8 cellular contexts compared by ENCODE assay signal in the genomic region with DNA sequence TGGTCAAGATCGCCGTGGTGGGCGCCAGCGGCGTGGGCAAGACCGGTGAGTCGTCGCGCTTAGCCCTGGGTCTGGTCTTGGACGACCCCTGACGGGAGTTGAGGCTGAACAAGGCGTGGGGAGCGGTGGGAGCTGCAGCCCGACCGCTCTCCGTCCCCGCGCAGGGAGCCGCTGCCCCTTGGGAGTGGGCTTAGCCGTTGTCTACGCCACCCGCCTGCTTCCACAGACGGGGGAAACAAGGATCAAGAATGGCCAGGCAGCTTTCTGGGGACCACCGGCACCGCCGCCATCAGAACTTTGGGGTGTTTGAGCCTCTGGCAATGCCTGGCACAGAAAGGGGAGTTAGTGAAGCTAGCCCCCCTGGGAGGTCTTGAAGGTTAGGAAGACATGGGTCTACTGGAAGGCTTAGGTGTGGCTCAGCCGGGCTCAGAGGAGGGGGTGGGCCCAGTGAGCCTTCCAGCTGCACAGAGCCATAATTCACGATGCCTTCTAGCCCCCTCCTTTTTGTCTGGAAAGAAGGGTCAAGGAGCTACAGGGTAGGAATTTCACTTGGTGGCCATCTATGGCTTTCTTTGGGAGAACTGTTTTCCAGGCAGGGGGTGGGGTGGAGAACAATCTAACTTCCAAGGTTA. TPM values are rescaled to one million over a fixed set of nuclear protein-coding genes. Genes with fewer than 3 reads are reported as not detected.
DNase-seq lines count a peak whose midpoint lies in the region; ATAC-seq and TF ChIP-seq lines count a peak whose summit lies in the region.

No MANE protein-coding gene starts in this region.

- TF ChIP-seq EP300 in sigmoid colon (IDR thresholded peaks at IDR 0.05): no peak

- peaks cover 22% of the 10 kb centered on the region for H3K4me1 ChIP-seq in SJSA1 (replicated peaks)
- H3K4me1 ChIP-seq in sigmoid colon: peaks cover 0 to 27% (median 22%) of the 10 kb centered on the region in 4 donors

- intact Hi-C loops in sigmoid colon (cut with DNase I): loop anchor here (5.0 to 10.0 kb wide), 4 partner anchors 120 to 318 kb away; partner anchors contain the start of gene USP46

- ATAC-seq in HG02852 (IDR thresholded peaks at IDR 0.05; ENCODE audit: unreplicated experiment) (no peak), omental fat pad (ENCODE audit: low FRiP score) (no peak)

- no peak for TF ChIP-seq POLR2A in sigmoid colon (IDR thresholded peaks at IDR 0.05)

- H3K27ac ChIP-seq in SJSA1 (no peak overlapping the region), sigmoid colon (peak overlapping the region in 2 of 4 donors; percentile 53 to 69)

- no peaks in the 10 kb centered on the region for H3K36me3 ChIP-seq in SJSA1
- H3K36me3 ChIP-seq in sigmoid colon: no peaks in the 10 kb centered on the region

- DNase-seq in GM20000 (ENCODE audit: low spot score) (peak; percentile 20), SJSA1 (ENCODE audit: low read depth in 1 of 2, low spot score in 2 of 2) (no peak), foreskin fibroblast (no peak), sigmoid colon (no peak), omental fat pad (ENCODE audit: low spot score) (no peak), iPS-NIHi7 (ENCODE audit: extremely low spot score) (no peak), NCI-H774 (lab: John Stamatoyannopoulos, UW) (no peak)

- H3K9me3 ChIP-seq in SJSA1 (replicated peaks) (peaks cover 3% of the 10 kb centered on the region; the same call in 1 of the 2 replicates), sigmoid colon (no peaks in the 10 kb centered on the region)

- H3K4me3 ChIP-seq in SJSA1 (peak overlapping the region; percentile 51), foreskin fibroblast (ENCODE audit: low read depth in 1 of 2, low read length in 2 of 2) (peak overlapping the region; percentile 51 to 60), sigmoid colon (peak overlapping the region; percentile 44 to 75 (median 65))

- H3K27me3 ChIP-seq in SJSA1 (replicated peaks) (peaks cover 7% of the 10 kb centered on the region; the same call in 1 of the 2 replicates), sigmoid colon (peaks cover 0 to 11% (median 6%) of the 10 kb centered on the region in 3 donors)

- TF ChIP-seq CTCF in GM20000 (IDR thresholded peaks at IDR 0.05; ENCODE audit: extremely low read depth, missing control alignments): no peak
- TF ChIP-seq CTCF in foreskin fibroblast (IDR thresholded peaks at IDR 0.05; ENCODE audit: low read depth, low read length): no peak
- no peak for TF ChIP-seq CTCF in sigmoid colon (IDR thresholded peaks at IDR 0.05)
- TF ChIP-seq CTCF in omental fat pad (IDR thresholded peaks at IDR 0.05): no peak

- WGBS in sigmoid colon, 2 donors: 20 to 49% methylated on average over 28 of the region's 28 CpGs

RNA-seq across cellular contexts. Expression of gene RASL11B, which starts 0.6 kb away (rescaled TPM):
- total RNA-seq in SJSA1 (2014; rRNA removed; shearing (Covaris generic)): 1.7 TPM in 1 of 2 replicates, not detected in the other
- total RNA-seq in sigmoid colon (1 to 10 TPM in 1 of 4 donors, under 1 TPM in 3; 0.36 to 2.2 (median 0.60) TPM), omental fat pad (1 to 10 TPM in 2 of 4 donors, under 1 TPM in 1, not detected in 1; 0.56 to 1.9 (median 1.7) TPM)
- 1 to 10 TPM in 1 of 3 donors, not detected in 2; 1.6 TPM for polyA plus RNA-seq in sigmoid colon
